23 cellular contexts compared by ENCODE assay signal in genomic region chr2:185473838-185474237, GRCh38.
DNase-seq lines count a peak whose midpoint lies in the region; ATAC-seq, FAIRE-seq and TF ChIP-seq lines count a peak whose summit lies in the region.
"Had no signal": no experiment of that assay in that cellular context is flagged by ENCODE, and none has a peak within 500 bp of the region (broad histone marks: within the 10 kb centered on the region; RNA-seq: fewer than 3 reads in every experiment).

No MANE protein-coding gene starts in this region.

- peaks cover 23% of the 10 kb centered on the region for H3K4me1 Mint-ChIP-seq in endodermal cell
- H3K4me1 Mint-ChIP-seq in CD8-positive, alpha-beta T cell (ENCODE audit: low read depth), result no peaks in the 10 kb centered on the region
- H3K4me1 Mint-ChIP-seq: CD4-positive, alpha-beta memory T cell had no signal

- SMC1A ChIA-PET in GM12878 (lab: Charles Lee; ENCODE audit: uncharacterized antibody, unreplicated experiment), result no interaction called here

- H2AFZ ChIP-seq in GM12878 (ENCODE audit: control insufficient read depth, low read depth, low read length) (no peak overlapping the region), neuronal stem cell (ENCODE audit: low read length) (no peak overlapping the region)

- POLR2A ChIA-PET in GM12878 (lab: Charles Lee), result no interaction called here
- POLR2A ChIA-PET in CD8-positive, alpha-beta T cell (lab: Charles Lee), result no interaction called here

- intact Hi-C loops in GM12878 (cut with micrococcal nuclease; ENCODE audit: unreplicated experiment) (no loop called here), upper lobe of right lung (cut with DNase I) (no loop called here)
- intact Hi-C loops in CD8-positive, alpha-beta T cell (cut with DNase I, micrococcal nuclease), result no loop called here

- no peak overlapping the region for H3K4me3 ChIP-seq in GM12878
- no peak overlapping the region for H3K4me3 ChIP-seq in endodermal cell (ENCODE audit: low read length)
- no peak overlapping the region for H3K4me3 ChIP-seq in neuronal stem cell (ENCODE audit: low read length in 2 of 2)
- H3K4me3 ChIP-seq in upper lobe of right lung, result no peak overlapping the region
- H3K4me3 ChIP-seq in CD8-positive, alpha-beta T cell (ENCODE audit: low read depth, low read length), result no peak overlapping the region
- H3K4me3 ChIP-seq: A549 had no signal

- H2BK15ac ChIP-seq in neuronal stem cell (ENCODE audit: low read length), result no peak overlapping the region

- H2BK5ac ChIP-seq in neuronal stem cell (ENCODE audit: low read length), result no peak overlapping the region

- no peaks in the 10 kb centered on the region for H4K20me1 ChIP-seq in GM12878 (ENCODE audit: control insufficient read depth, insufficient read depth)

- H3K9ac ChIP-seq in GM12878 (ENCODE audit: control insufficient read depth, insufficient read depth, low read length), result no peak overlapping the region
- H3K9ac ChIP-seq in endodermal cell (ENCODE audit: extremely low read depth, low read length, poor library complexity, severe bottlenecking), result no peak overlapping the region
- no peak overlapping the region for H3K9ac ChIP-seq in neuronal stem cell (ENCODE audit: low read depth, low read length, poor library complexity)

- RAD21 ChIA-PET in GM12878 (lab: Charles Lee; ENCODE audit: unreplicated experiment), result no interaction called here

- H3K14ac ChIP-seq in neuronal stem cell (ENCODE audit: low read length), result no peak overlapping the region

- TF ChIP-seq POLR2A in GM12878 (IDR thresholded peaks at IDR 0.05; ENCODE audit: low read depth, low read length), result no peak

- H3K9me3 ChIP-seq in GM12878 (replicated peaks; ENCODE audit: control insufficient read depth, insufficient read depth, low read length), result no peaks in the 10 kb centered on the region
- H3K9me3 ChIP-seq in endodermal cell (ENCODE audit: control insufficient read depth, low read length), result peaks cover 24% of the 10 kb centered on the region
- peaks cover 3 to 15% of the 10 kb centered on the region in 2 donors for H3K9me3 ChIP-seq in neuronal stem cell (replicated peaks in 1 of 2; ENCODE audit: control insufficient read depth in 2 of 2, insufficient read depth in 1 of 2, low read depth in 1 of 2, low read length in 2 of 2)
- no peaks in the 10 kb centered on the region for H3K9me3 ChIP-seq in upper lobe of right lung
- H3K9me3 ChIP-seq in CD8-positive, alpha-beta T cell (ENCODE audit: low read length), result no peaks in the 10 kb centered on the region
- H3K9me3 ChIP-seq: BE2C had no signal

- peaks cover 21% of the 10 kb centered on the region for H3K36me3 Mint-ChIP-seq in endodermal cell (ENCODE audit: low read depth)
- no peaks in the 10 kb centered on the region for H3K36me3 Mint-ChIP-seq in CD8-positive, alpha-beta T cell
- H3K36me3 Mint-ChIP-seq: CD4-positive, alpha-beta memory T cell had no signal

- no peak overlapping the region for H3K4ac ChIP-seq in neuronal stem cell (ENCODE audit: low read length)

- CTCF ChIA-PET in GM12878 (lab: Yijun Ruan, JAX), result no interaction called here
- CTCF ChIA-PET in CD8-positive, alpha-beta T cell (lab: Charles Lee), result no interaction called here

- H2BK12ac ChIP-seq in neuronal stem cell (ENCODE audit: low read length), result no peak overlapping the region

- H3K79me2 ChIP-seq in GM12878 (ENCODE audit: control insufficient read depth, insufficient read depth, low read length), result no peaks in the 10 kb centered on the region

- no peak overlapping the region for H3K4me3 Mint-ChIP-seq in endodermal cell
- no peak overlapping the region for H3K4me3 Mint-ChIP-seq in CD8-positive, alpha-beta T cell
- H3K4me3 Mint-ChIP-seq: CD4-positive, alpha-beta memory T cell; HFFc6 had no signal

- H4K8ac ChIP-seq in neuronal stem cell (ENCODE audit: low read depth, low read length), result no peak overlapping the region

- H4K91ac ChIP-seq in neuronal stem cell (ENCODE audit: low read depth, low read length, poor library complexity), result no peak overlapping the region

- H3K27me3 ChIP-seq in GM12878 (replicated peaks in 1 of 2; ENCODE audit: control insufficient read depth in 2 of 2, insufficient read depth in 2 of 2, low read length in 1 of 2) (no peaks in the 10 kb centered on the region), endodermal cell (ENCODE audit: control insufficient read depth, insufficient read depth, low read length, poor library complexity, severe bottlenecking) (no peaks in the 10 kb centered on the region), neuronal stem cell (ENCODE audit: control insufficient read depth in 3 of 3, insufficient read depth in 3 of 3, low read depth in 1 of 3, low read length in 3 of 3) (no peaks in the 10 kb centered on the region), upper lobe of right lung (no peaks in the 10 kb centered on the region)
- no peaks in the 10 kb centered on the region for H3K27me3 ChIP-seq in CD8-positive, alpha-beta T cell (ENCODE audit: insufficient read depth, low read length)
- H3K27me3 ChIP-seq: BE2C had no signal

- no peaks in the 10 kb centered on the region for H3K36me3 ChIP-seq in GM12878 (ENCODE audit: control insufficient read depth in 2 of 2, insufficient read depth in 2 of 2, low read length in 1 of 2)
- no peaks in the 10 kb centered on the region for H3K36me3 ChIP-seq in endodermal cell (ENCODE audit: control insufficient read depth, insufficient read depth, low read length)
- H3K36me3 ChIP-seq in neuronal stem cell (replicated peaks in 1 of 2; ENCODE audit: control insufficient read depth in 2 of 2, insufficient read depth in 2 of 2, low read length in 2 of 2), result peaks cover 0 to 6% of the 10 kb centered on the region in 2 donors
- H3K36me3 ChIP-seq in upper lobe of right lung, result no peaks in the 10 kb centered on the region
- H3K36me3 ChIP-seq in CD8-positive, alpha-beta T cell (ENCODE audit: insufficient read depth, low read length), result no peaks in the 10 kb centered on the region
- H3K36me3 ChIP-seq: BE2C had no signal

- TF ChIP-seq EP300 in GM12878 (IDR thresholded peaks at IDR 0.05; ENCODE audit: borderline replicate concordance in 1 of 2, control insufficient read depth in 1 of 2, low read depth in 2 of 2, low read length in 2 of 2), result no peak

- no peak overlapping the region for H2BK120ac ChIP-seq in neuronal stem cell (ENCODE audit: low read depth, low read length)

- FAIRE-seq in GM12878 (lab: Jason Lieb, UNC), result no peak
- FAIRE-seq: A549, D721Med, G401.6, GM12892, GM19239 had no signal

- no peaks in the 10 kb centered on the region for H3K79me1 ChIP-seq in neuronal stem cell (ENCODE audit: low read depth, low read length)

- in situ Hi-C loops in GM12878 (cut with MboI), result no loop called here

- BruUV-seq in GM12878 (replicated peaks; lab: Mats Ljungman, UMichigan), result no TSS peak

- DNase-seq in GM12878 (ENCODE audit: low read depth, low spot score) (no peak), endodermal cell (peak; percentile 57), neuronal stem cell (ENCODE audit: low spot score) (no peak), upper lobe of right lung (no peak), activated gamma-delta T cell treated with Interleukin-2 at 50 U/mL for 16 hours (no peak)
- DNase-seq in CD8-positive, alpha-beta T cell, result no peak
- DNase-seq: BE2C; CD4-positive, alpha-beta memory T cell; COR-L47; DMS153; DMS79 treated with DMSO at 0.1 percent for 48 hours; EL; HCEC 1CT; HFFc6; IMR-90 had no signal

- no peaks in the 10 kb centered on the region for H3K27me3 Mint-ChIP-seq in endodermal cell (ENCODE audit: insufficient read depth)
- H3K27me3 Mint-ChIP-seq in CD8-positive, alpha-beta T cell (ENCODE audit: low read depth), result no peaks in the 10 kb centered on the region
- H3K27me3 Mint-ChIP-seq: CD4-positive, alpha-beta memory T cell had no signal

- ATAC-seq in GM12878 (peak; percentile 21; the same call in 2 of the 3 replicates), upper lobe of right lung (peak; percentile 30), GM19324 (IDR thresholded peaks at IDR 0.05; ENCODE audit: low FRiP score, unreplicated experiment) (no peak)
- no peak for ATAC-seq in CD8-positive, alpha-beta T cell
- ATAC-seq: A549 had no signal

- no peak overlapping the region for H3K27ac Mint-ChIP-seq in endodermal cell
- no peak overlapping the region for H3K27ac Mint-ChIP-seq in CD8-positive, alpha-beta T cell
- H3K27ac Mint-ChIP-seq: CD4-positive, alpha-beta memory T cell; HFFc6 had no signal

- TF ChIP-seq RAD21 in GM12878 (IDR thresholded peaks at IDR 0.05; ENCODE audit: insufficient read depth, low read depth, low read length), result no peak

- WGBS in GM12878 (ENCODE audit: insufficient coverage, insufficient replicate concordance, low lambda C conversion rate, missing lambda C conversion rate), result 26% methylated on average over 8 of the region's 8 CpGs
- WGBS in endodermal cell (ENCODE audit: insufficient coverage in 1 of 2, insufficient read length in 1 of 2), 2 experiments, result 88 to 100% methylated on average over 1 to 8 of the region's 8 CpGs
- no CpG with 5 or more reads among the region's 8 CpGs for WGBS in neuronal stem cell (ENCODE audit: extremely low coverage in 2 of 2, insufficient read length in 2 of 2, insufficient replicate concordance in 1 of 2), 2 donors

- H3K27ac ChIP-seq in GM12878 (ENCODE audit: control insufficient read depth, insufficient read depth), result no peak overlapping the region
- H3K27ac ChIP-seq in endodermal cell (ENCODE audit: low read depth, low read length), result no peak overlapping the region
- H3K27ac ChIP-seq in neuronal stem cell (replicated peaks; ENCODE audit: low read length), result no peak overlapping the region
- H3K27ac ChIP-seq in upper lobe of right lung, result no peak overlapping the region
- H3K27ac ChIP-seq in CD8-positive, alpha-beta T cell (ENCODE audit: low read depth, low read length), result no peak overlapping the region
- H3K27ac ChIP-seq: A549, C4-2B, HL-60 had no signal

- no peak overlapping the region for H3K18ac ChIP-seq in neuronal stem cell (ENCODE audit: low read length)

- peak overlapping the region; percentile 40 for H2AK5ac ChIP-seq in neuronal stem cell (ENCODE audit: low read depth, low read length)

- H3K4me1 ChIP-seq in GM12878 (ENCODE audit: control insufficient read depth, insufficient read depth, low read length) (no peaks in the 10 kb centered on the region), endodermal cell (ENCODE audit: control insufficient read depth, insufficient read depth, low read length) (peaks cover 8% of the 10 kb centered on the region), neuronal stem cell (ENCODE audit: control insufficient read depth in 2 of 2, insufficient read depth in 1 of 2, low read depth in 1 of 2, low read length in 2 of 2) (no peaks in the 10 kb centered on the region), upper lobe of right lung (no peaks in the 10 kb centered on the region)
- no peaks in the 10 kb centered on the region for H3K4me1 ChIP-seq in CD8-positive, alpha-beta T cell (ENCODE audit: insufficient read depth, low read length)
- H3K4me1 ChIP-seq: A549, BE2C had no signal

- H3K9me3 Mint-ChIP-seq in endodermal cell, result peaks cover 13% of the 10 kb centered on the region
- peaks cover 3% of the 10 kb centered on the region for H3K9me3 Mint-ChIP-seq in CD8-positive, alpha-beta T cell

- no peak overlapping the region for H3K23ac ChIP-seq in neuronal stem cell (ENCODE audit: low read depth, low read length, poor library complexity)

- H3K4me2 ChIP-seq in GM12878 (ENCODE audit: control insufficient read depth, insufficient read depth), result no peak overlapping the region
- no peak overlapping the region for H3K4me2 ChIP-seq in neuronal stem cell (ENCODE audit: insufficient read depth, low read length, poor library complexity, severe bottlenecking)
- H3K4me2 ChIP-seq: A549 had no signal

- no peak for TF ChIP-seq CTCF in GM12878 (IDR thresholded peaks at IDR 0.05 in 2 of 3, conservative IDR thresholded peaks at IDR 0.05 in 1 of 3; ENCODE audit: control insufficient read depth in 2 of 3, extremely low read depth in 1 of 3, insufficient read depth in 1 of 3, low read depth in 3 of 3, low read length in 3 of 3)
- TF ChIP-seq CTCF in endodermal cell (conservative IDR thresholded peaks at IDR 0.05), result no peak
- no peak for TF ChIP-seq CTCF in upper lobe of right lung (IDR thresholded peaks at IDR 0.05)
- no peak for TF ChIP-seq CTCF in CD8-positive, alpha-beta T cell (IDR thresholded peaks at IDR 0.05)

Comparison
In these comparisons a context has a peak if more than half of its experiments do, and no peak if none do; other contexts are left out.
1. ATAC-seq: peak in GM12878 (single experiment) and upper lobe of right lung (single experiment); none in GM19324 (single experiment) and CD8-positive, alpha-beta T cell (single experiment).